Comparison of ENCODE assay signal across 31 cellular contexts in the genomic region with DNA sequence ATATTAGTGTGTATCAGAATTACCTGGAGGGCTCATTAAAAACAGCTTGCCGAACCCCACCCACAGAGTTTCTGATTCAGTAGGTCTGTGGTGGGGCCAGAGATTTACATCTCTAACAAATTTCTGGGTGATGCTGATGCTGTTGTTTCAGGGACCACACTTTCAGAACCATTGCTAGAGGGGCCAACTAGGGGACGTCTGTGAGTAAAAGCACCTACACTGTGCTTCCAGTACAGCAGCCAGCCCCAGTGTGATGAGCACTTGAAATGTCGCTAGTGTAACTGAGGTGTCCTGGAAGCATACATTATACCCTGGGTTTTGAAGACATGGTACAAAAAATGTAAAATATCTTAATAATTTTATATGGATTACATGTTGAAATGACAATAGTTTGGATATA. TPM values are rescaled to one million over a fixed set of nuclear protein-coding genes. Genes with fewer than 3 reads are reported as not detected.
"Had no signal": no experiment of that assay in that cellular context is flagged by ENCODE, and none has a peak within 500 bp of the region (broad histone marks: within the 10 kb centered on the region; RNA-seq: fewer than 3 reads in every experiment).

No MANE protein-coding gene starts in this region.

- H3K9me3 Mint-ChIP-seq: dendritic cell treated with granulocyte-macrophage colony-stimulating factor and Interleukin-4, amounts not matched to agents 40 ng/mL and 50 ng/mL, for 4 days; endodermal cell; mesothelial cell of epicardium; naive B cell had no signal

- FAIRE-seq: endometrium, islet of Langerhans, keratinocyte had no signal

- H3K9me3 ChIP-seq: colonic mucosa, esophagus squamous epithelium, gastrocnemius medialis, heart right ventricle, left lung, lower lobe of right lung, mucosa of descending colon had no signal

- H3K27ac Mint-ChIP-seq: dendritic cell treated with granulocyte-macrophage colony-stimulating factor and Interleukin-4, amounts not matched to agents 40 ng/mL and 50 ng/mL, for 4 days; effector memory CD8-positive, alpha-beta T cell; endodermal cell; mesothelial cell of epicardium; naive B cell had no signal

- H3K4me1 Mint-ChIP-seq: endodermal cell, naive B cell had no signal

- H3K27ac ChIP-seq: colonic mucosa, epithelial cell of prostate, esophagus squamous epithelium, gastrocnemius medialis, heart right ventricle, left lung, lower lobe of right lung had no signal

- ATAC-seq: effector memory CD8-positive, alpha-beta T cell; esophagus mucosa; gastrocnemius medialis; heart right ventricle; left cardiac atrium; left lung; left ventricle myocardium superior; lower lobe of right lung; mucosa of descending colon had no signal

- H3K36me3 Mint-ChIP-seq: mesothelial cell of epicardium, naive B cell had no signal

- H3K27me3 Mint-ChIP-seq: dendritic cell treated with granulocyte-macrophage colony-stimulating factor and Interleukin-4, amounts not matched to agents 40 ng/mL and 50 ng/mL, for 4 days; effector memory CD8-positive, alpha-beta T cell had no signal

- H3K27me3 ChIP-seq: colonic mucosa, esophagus squamous epithelium, gastrocnemius medialis, heart right ventricle, left lung had no signal

- H3K36me3 ChIP-seq: colonic mucosa, esophagus squamous epithelium, gastrocnemius medialis, heart right ventricle, left lung, lower lobe of right lung had no signal

- DNase-seq: colonic mucosa; cortex of kidney; effector CD8-positive, alpha-beta T cell; effector memory CD8-positive, alpha-beta T cell; endodermal cell; erythroblast; esophagus squamous epithelium; foreskin fibroblast; foreskin melanocyte; gastrocnemius medialis; glutamatergic neuron; head of caudate nucleus; heart right ventricle; hippocampal formation; left cardiac atrium; left lung; left ventricle myocardium superior; lower lobe of right lung; mesenchymal stem cell; mucosa of descending colon; naive B cell had no signal

- H3K4me1 ChIP-seq: colonic mucosa, esophagus squamous epithelium, gastrocnemius medialis, lower lobe of right lung had no signal

- H3K4me3 ChIP-seq: colonic mucosa, esophagus squamous epithelium, gastrocnemius medialis, heart right ventricle, left lung, lower lobe of right lung, mucosa of descending colon had no signal

- H3K4me3 Mint-ChIP-seq: dendritic cell treated with granulocyte-macrophage colony-stimulating factor and Interleukin-4, amounts not matched to agents 40 ng/mL and 50 ng/mL, for 4 days; effector memory CD8-positive, alpha-beta T cell; endodermal cell; mesothelial cell of epicardium; naive B cell had no signal

RNA-seq across cellular contexts. Expression of a gene that starts 33.0 kb away (rescaled TPM):
- total RNA-seq: dermis microvascular lymphatic vessel endothelial cell, kidney epithelial cell, lung microvascular endothelial cell had no signal
- polyA plus RNA-seq: keratinocyte had no signal
